ENCODE assay signal across 24 cellular contexts in the genomic region with DNA sequence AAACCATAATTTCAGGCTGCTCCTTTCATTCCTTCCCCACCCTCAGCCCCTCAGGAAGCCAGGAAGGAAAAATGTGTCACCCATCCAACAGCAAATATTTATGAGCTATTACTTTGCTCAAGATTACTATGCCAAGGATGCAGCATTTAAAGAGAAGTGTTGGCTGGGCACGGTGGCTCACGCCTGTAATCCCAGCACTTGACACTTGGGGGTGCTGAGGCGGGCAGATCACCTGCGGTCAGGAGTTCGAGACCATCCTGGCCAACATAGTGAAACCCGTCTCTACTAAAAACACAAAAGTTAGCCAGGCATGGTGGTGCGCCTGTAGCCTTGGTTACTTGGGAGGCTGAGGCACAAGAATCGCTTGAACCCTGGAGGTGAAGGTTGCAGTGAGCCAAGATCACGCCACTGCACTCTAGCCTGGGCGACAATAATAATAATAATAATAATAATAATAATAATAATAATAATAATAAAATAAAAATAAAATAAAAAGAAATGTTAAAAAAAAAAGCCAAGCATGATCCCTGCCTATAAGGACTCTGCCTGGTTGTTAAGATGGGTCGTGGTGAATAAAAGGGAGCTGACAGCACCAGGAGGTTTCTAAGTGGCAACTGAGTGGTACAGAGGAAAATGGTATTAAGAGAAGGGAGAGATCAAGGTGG. TPM values are rescaled to one million over a fixed set of nuclear protein-coding genes. Genes with fewer than 3 reads are reported as not detected.
DNase-seq lines count a peak whose midpoint lies in the region; ATAC-seq and TF ChIP-seq lines count a peak whose summit lies in the region.
"Had no signal": no experiment of that assay in that cellular context is flagged by ENCODE, and none has a peak within 500 bp of the region (broad histone marks: within the 10 kb centered on the region; RNA-seq: fewer than 3 reads in every experiment).

No MANE protein-coding gene starts in this region.

- H3K4me3 ChIP-seq in DND-41 (ENCODE audit: low read depth in 1 of 2, low read length in 2 of 2) (no peak overlapping the region), epithelial cell of proximal tubule (ENCODE audit: low read depth, low read length) (no peak overlapping the region)
- H3K4me3 ChIP-seq: gastrocnemius medialis, psoas muscle, smooth muscle cell, tibial nerve had no signal

- no peaks in the 10 kb centered on the region for H3K27me3 ChIP-seq in DND-41 (ENCODE audit: insufficient read depth, low read length, poor library complexity)
- H3K27me3 ChIP-seq: gastrocnemius medialis, tibial nerve had no signal

- H3K9ac ChIP-seq in DND-41 (ENCODE audit: low read depth, low read length): no peak overlapping the region

- POLR2A ChIA-PET in activated CD4-positive, alpha-beta memory T cell treated with anti-CD3 and anti-CD28 coated beads for 36 hours (lab: Charles Lee): interaction anchor here (0.7 kb wide), 1 partner anchor 13 kb away, joined by 3 read pairs; no protein-coding TSS in a partner anchor
- POLR2A ChIA-PET in activated CD4-positive, alpha-beta memory T cell treated with anti-CD3 and anti-CD28 coated beads, Interleukin-2, amount 10 ng/mL, durations not matched to agents 7 days and 5 days (lab: Charles Lee): no interaction called here
- POLR2A ChIA-PET in RWPE1 (lab: Yijun Ruan, JAX; ENCODE audit: low non-redundant PET): no interaction called here

- CTCF ChIA-PET in activated CD4-positive, alpha-beta memory T cell treated with anti-CD3 and anti-CD28 coated beads for 36 hours (lab: Charles Lee): no interaction called here
- CTCF ChIA-PET in activated CD4-positive, alpha-beta memory T cell treated with anti-CD3 and anti-CD28 coated beads, Interleukin-2, amount 10 ng/mL, durations not matched to agents 7 days and 5 days (lab: Charles Lee): no interaction called here
- CTCF ChIA-PET in RWPE1 (lab: Yijun Ruan, JAX): no interaction called here

- no peaks in the 10 kb centered on the region for H3K4me1 ChIP-seq in DND-41 (ENCODE audit: insufficient read depth, low read length)
- H3K4me1 ChIP-seq: gastrocnemius medialis, psoas muscle, tibial nerve had no signal

- no peak overlapping the region for H2AFZ ChIP-seq in DND-41 (ENCODE audit: low read depth, low read length)

- H3K4me2 ChIP-seq in DND-41 (ENCODE audit: insufficient read depth, low read length): no peak overlapping the region
- H3K4me2 ChIP-seq: smooth muscle cell had no signal

- DNase-seq in activated CD4-positive, alpha-beta memory T cell treated with anti-CD3 and anti-CD28 coated beads for 36 hours: peak; percentile 28
- DNase-seq in activated CD4-positive, alpha-beta memory T cell treated with anti-CD3 and anti-CD28 coated beads, Interleukin-2, amount 10 ng/mL, durations not matched to agents 7 days and 5 days: no peak
- DNase-seq in DND-41 (no peak), OCI-M1 (lab: John Stamatoyannopoulos, UW) (peak; percentile 4), epithelial cell of proximal tubule (ENCODE audit: low read depth) (no peak), cortex of kidney (lab: John Stamatoyannopoulos, UW) (no peak), RWPE1 (ENCODE audit: low spot score) (no peak)
- no peak for DNase-seq in stimulated activated effector memory CD8-positive, alpha-beta T cell treated with anti-CD3 and anti-CD28 coated beads, Interleukin-12 subunit alpha, Interleukin-12 subunit beta, amount 100 ng/mL, for 72 hours (ENCODE audit: low spot score in 2 of 2)
- DNase-seq: gastrocnemius medialis; left cardiac atrium; NCI-H187; NCI-H345; nephron progenitor cell; NK-92 treated with Interleukin-12 subunit alpha and Interleukin-12 subunit beta, amount 100 ng/mL, for 24 hours; psoas muscle; SHP77 had no signal

- H3K27ac ChIP-seq in DND-41 (ENCODE audit: low read length) (no peak overlapping the region), RWPE1 (no peak overlapping the region)
- H3K27ac ChIP-seq: gastrocnemius medialis, HL-60, psoas muscle, tibial nerve, VCaP had no signal

- TF ChIP-seq CTCF in DND-41 (IDR thresholded peaks at IDR 0.05; ENCODE audit: borderline replicate concordance, extremely low read depth, low read length, poor library complexity, severe bottlenecking): peak; percentile 14
- TF ChIP-seq CTCF in epithelial cell of proximal tubule (conservative IDR thresholded peaks at IDR 0.05; ENCODE audit: low read depth, low read length): peak; percentile 8
- TF ChIP-seq CTCF in RWPE1 (conservative IDR thresholded peaks at IDR 0.05; ENCODE audit: low read depth): no peak

- no peaks in the 10 kb centered on the region for H3K9me3 ChIP-seq in DND-41 (ENCODE audit: insufficient read depth, low read length, severe bottlenecking)
- H3K9me3 ChIP-seq: gastrocnemius medialis, psoas muscle had no signal

- H3K4me1 Mint-ChIP-seq in activated CD4-positive, alpha-beta memory T cell treated with anti-CD3 and anti-CD28 coated beads for 36 hours (ENCODE audit: low read depth): no peaks in the 10 kb centered on the region
- no peaks in the 10 kb centered on the region for H3K4me1 Mint-ChIP-seq in activated CD4-positive, alpha-beta memory T cell treated with anti-CD3 and anti-CD28 coated beads, Interleukin-2, amount 10 ng/mL, durations not matched to agents 7 days and 5 days
- H3K4me1 Mint-ChIP-seq in stimulated activated effector memory CD8-positive, alpha-beta T cell treated with anti-CD3 and anti-CD28 coated beads, Interleukin-12 subunit alpha, Interleukin-12 subunit beta, amount 100 ng/mL, for 72 hours: no peaks in the 10 kb centered on the region
- H3K4me1 Mint-ChIP-seq: CD14-positive monocyte; IgD-negative memory B cell; nephron progenitor cell; stimulated activated memory B cell treated with anti-CD40 and anti-IgM and Interleukin-4, amounts not matched to agents 10 μg/mL and 1 μg/mL and 100 μg/mL, for 72 hours had no signal

- H3K4me3 Mint-ChIP-seq in activated CD4-positive, alpha-beta memory T cell treated with anti-CD3 and anti-CD28 coated beads for 36 hours: no peak overlapping the region
- H3K4me3 Mint-ChIP-seq in activated CD4-positive, alpha-beta memory T cell treated with anti-CD3 and anti-CD28 coated beads, Interleukin-2, amount 10 ng/mL, durations not matched to agents 7 days and 5 days: no peak overlapping the region
- no peak overlapping the region for H3K4me3 Mint-ChIP-seq in stimulated activated effector memory CD8-positive, alpha-beta T cell treated with anti-CD3 and anti-CD28 coated beads, Interleukin-12 subunit alpha, Interleukin-12 subunit beta, amount 100 ng/mL, for 72 hours
- H3K4me3 Mint-ChIP-seq: CD14-positive monocyte; IgD-negative memory B cell; mesothelial cell of epicardium; nephron progenitor cell; stimulated activated memory B cell treated with anti-CD40 and anti-IgM and Interleukin-4, amounts not matched to agents 10 μg/mL and 1 μg/mL and 100 μg/mL, for 72 hours had no signal

- no peaks in the 10 kb centered on the region for H3K9me3 Mint-ChIP-seq in activated CD4-positive, alpha-beta memory T cell treated with anti-CD3 and anti-CD28 coated beads for 36 hours
- H3K9me3 Mint-ChIP-seq in activated CD4-positive, alpha-beta memory T cell treated with anti-CD3 and anti-CD28 coated beads, Interleukin-2, amount 10 ng/mL, durations not matched to agents 7 days and 5 days: no peaks in the 10 kb centered on the region
- no peaks in the 10 kb centered on the region for H3K9me3 Mint-ChIP-seq in stimulated activated effector memory CD8-positive, alpha-beta T cell treated with anti-CD3 and anti-CD28 coated beads, Interleukin-12 subunit alpha, Interleukin-12 subunit beta, amount 100 ng/mL, for 72 hours
- H3K9me3 Mint-ChIP-seq: IgD-negative memory B cell; stimulated activated memory B cell treated with anti-CD40 and anti-IgM and Interleukin-4, amounts not matched to agents 10 μg/mL and 1 μg/mL and 100 μg/mL, for 72 hours had no signal

- no peaks in the 10 kb centered on the region for H3K36me3 ChIP-seq in DND-41 (ENCODE audit: insufficient read depth, low read length)
- H3K36me3 ChIP-seq: gastrocnemius medialis, tibial nerve had no signal

- no peak for ATAC-seq in DND-41 (ENCODE audit: insufficient read depth, low read depth)
- ATAC-seq in stimulated activated effector memory CD8-positive, alpha-beta T cell treated with anti-CD3 and anti-CD28 coated beads, Interleukin-12 subunit alpha, Interleukin-12 subunit beta, amount 100 ng/mL, for 72 hours: no peak
- ATAC-seq: gastrocnemius medialis; left cardiac atrium; psoas muscle; stimulated activated memory B cell treated with anti-CD40 and anti-IgM and Interleukin-4, amounts not matched to agents 10 μg/mL and 1 μg/mL and 100 μg/mL, for 72 hours had no signal

- no peaks in the 10 kb centered on the region for H3K36me3 Mint-ChIP-seq in activated CD4-positive, alpha-beta memory T cell treated with anti-CD3 and anti-CD28 coated beads for 36 hours
- H3K36me3 Mint-ChIP-seq in activated CD4-positive, alpha-beta memory T cell treated with anti-CD3 and anti-CD28 coated beads, Interleukin-2, amount 10 ng/mL, durations not matched to agents 7 days and 5 days (ENCODE audit: low read depth): no peaks in the 10 kb centered on the region
- no peaks in the 10 kb centered on the region for H3K36me3 Mint-ChIP-seq in stimulated activated effector memory CD8-positive, alpha-beta T cell treated with anti-CD3 and anti-CD28 coated beads, Interleukin-12 subunit alpha, Interleukin-12 subunit beta, amount 100 ng/mL, for 72 hours
- H3K36me3 Mint-ChIP-seq: CD14-positive monocyte; mesothelial cell of epicardium; stimulated activated memory B cell treated with anti-CD40 and anti-IgM and Interleukin-4, amounts not matched to agents 10 μg/mL and 1 μg/mL and 100 μg/mL, for 72 hours had no signal

- intact Hi-C loops in activated CD4-positive, alpha-beta memory T cell treated with anti-CD3 and anti-CD28 coated beads for 36 hours (cut with micrococcal nuclease): no loop called here

- H3K27ac Mint-ChIP-seq in activated CD4-positive, alpha-beta memory T cell treated with anti-CD3 and anti-CD28 coated beads for 36 hours: no peak overlapping the region
- no peak overlapping the region for H3K27ac Mint-ChIP-seq in activated CD4-positive, alpha-beta memory T cell treated with anti-CD3 and anti-CD28 coated beads, Interleukin-2, amount 10 ng/mL, durations not matched to agents 7 days and 5 days
- H3K27ac Mint-ChIP-seq in stimulated activated effector memory CD8-positive, alpha-beta T cell treated with anti-CD3 and anti-CD28 coated beads, Interleukin-12 subunit alpha, Interleukin-12 subunit beta, amount 100 ng/mL, for 72 hours: no peak overlapping the region
- H3K27ac Mint-ChIP-seq: CD14-positive monocyte; mesothelial cell of epicardium; nephron progenitor cell; stimulated activated memory B cell treated with anti-CD40 and anti-IgM and Interleukin-4, amounts not matched to agents 10 μg/mL and 1 μg/mL and 100 μg/mL, for 72 hours had no signal

- H3K79me2 ChIP-seq in DND-41 (ENCODE audit: insufficient read depth, low read length): no peaks in the 10 kb centered on the region

- no peaks in the 10 kb centered on the region for H3K27me3 Mint-ChIP-seq in activated CD4-positive, alpha-beta memory T cell treated with anti-CD3 and anti-CD28 coated beads for 36 hours
- no peaks in the 10 kb centered on the region for H3K27me3 Mint-ChIP-seq in activated CD4-positive, alpha-beta memory T cell treated with anti-CD3 and anti-CD28 coated beads, Interleukin-2, amount 10 ng/mL, durations not matched to agents 7 days and 5 days
- H3K27me3 Mint-ChIP-seq: IgD-negative memory B cell; stimulated activated memory B cell treated with anti-CD40 and anti-IgM and Interleukin-4, amounts not matched to agents 10 μg/mL and 1 μg/mL and 100 μg/mL, for 72 hours had no signal

- no peaks in the 10 kb centered on the region for H4K20me1 ChIP-seq in DND-41 (ENCODE audit: insufficient read depth, low read length)

RNA-seq across cellular contexts. Expression of gene TIAM2, which starts 20.5 kb away (rescaled TPM):
- 10 to 100 TPM; 10.6 to 11.0 TPM for total RNA-seq in activated CD4-positive, alpha-beta memory T cell treated with anti-CD3 and anti-CD28 coated beads for 36 hours
- 1 to 10 TPM; 6.1 to 8.3 TPM for total RNA-seq in activated CD4-positive, alpha-beta memory T cell treated with anti-CD3 and anti-CD28 coated beads, Interleukin-2, amount 10 ng/mL, durations not matched to agents 7 days and 5 days
- 9.9 and 13.1 TPM in 2 replicates for total RNA-seq in epithelial cell of proximal tubule

Comparison
In these comparisons a context has a peak if more than half of its experiments do, and no peak if none do; other contexts are left out.
1. DNase-seq: peak in activated CD4-positive, alpha-beta memory T cell treated with anti-CD3 and anti-CD28 coated beads for 36 hours (single experiment) and OCI-M1 (single experiment); none in activated CD4-positive, alpha-beta memory T cell treated with anti-CD3 and anti-CD28 coated beads, Interleukin-2, amount 10 ng/mL, durations not matched to agents 7 days and 5 days (single experiment), DND-41 (single experiment), epithelial cell of proximal tubule (single experiment), stimulated activated effector memory CD8-positive, alpha-beta T cell treated with anti-CD3 and anti-CD28 coated beads, Interleukin-12 subunit alpha, Interleukin-12 subunit beta, amount 100 ng/mL, for 72 hours (0 of 2), cortex of kidney (single experiment) and RWPE1 (single experiment).